15 cellular contexts compared by ENCODE assay signal in the genomic region with DNA sequence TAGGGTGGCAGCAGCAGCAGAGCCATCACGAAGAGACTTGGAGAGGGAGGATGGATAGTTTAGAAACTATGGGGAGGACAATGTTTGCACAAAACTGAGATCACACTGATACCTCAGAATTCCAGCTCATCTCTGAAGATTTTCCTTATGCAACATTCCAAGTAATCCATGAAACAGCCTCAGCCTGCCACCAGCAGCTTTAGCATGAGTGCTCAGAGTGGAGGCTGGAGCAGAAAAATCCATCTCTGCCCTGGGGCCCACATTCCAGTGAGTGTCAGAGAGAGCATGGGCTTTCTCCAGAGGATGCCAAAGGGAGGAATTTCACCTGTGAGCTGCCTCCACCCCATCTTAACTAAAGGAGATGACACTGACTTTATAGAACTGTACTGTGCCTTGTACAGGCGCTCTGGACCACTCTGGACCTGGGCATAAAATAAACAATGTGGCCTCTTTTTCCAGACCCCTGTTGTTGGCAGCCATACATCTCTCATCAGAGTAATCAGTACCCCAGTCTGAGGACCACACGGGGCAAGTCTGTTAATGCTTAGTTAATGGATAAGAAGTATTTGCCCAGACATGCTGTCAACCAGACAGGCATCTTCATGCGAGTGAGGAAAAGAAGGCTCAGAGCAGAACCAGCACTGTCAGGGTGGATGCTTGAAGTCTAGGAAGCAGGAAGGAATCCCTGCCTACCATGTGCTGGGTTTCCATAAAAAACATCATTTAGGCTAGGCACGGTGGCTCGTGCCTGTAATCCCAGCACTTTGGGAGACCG.
DNase-seq lines count a peak whose midpoint lies in the region; ATAC-seq and TF ChIP-seq lines count a peak whose summit lies in the region.
"Had no signal": no experiment of that assay in that cellular context is flagged by ENCODE, and none has a peak within 500 bp of the region (broad histone marks: within the 10 kb centered on the region; RNA-seq: fewer than 3 reads in every experiment).

No MANE protein-coding gene starts in this region.

- peak overlapping the region; percentile 88 for H2BK12ac ChIP-seq in trophoblast cell (ENCODE audit: low read length)

- H2AFZ ChIP-seq in trophoblast cell (ENCODE audit: insufficient read depth, low read length, poor library complexity): no peak overlapping the region

- H3K4me3 Mint-ChIP-seq in glutamatergic neuron (ENCODE audit: unreplicated experiment): no peak overlapping the region
- H3K4me3 Mint-ChIP-seq: activated CD4-positive, alpha-beta memory T cell treated with anti-CD3 and anti-CD28 coated beads for 36 hours; activated T-helper 1 cell treated with anti-CD3 and anti-CD28 coated beads, Interleukin-12 subunit alpha, Interleukin-12 subunit beta, Interleukin-2, Interleukin-4 antibody, amounts not matched to agents 30 ng/mL and 10 ng/mL and 1 ng/mL, durations not matched to agents 14 hours and 24 hours and 36 hours; naive thymus-derived CD8-positive, alpha-beta T cell; type B pancreatic cell had no signal

- no peak overlapping the region for H4K12ac ChIP-seq in trophoblast cell (ENCODE audit: low read depth, low read length)

- H3K4me2 ChIP-seq in trophoblast cell (ENCODE audit: low read length): no peak overlapping the region

- no peak for ATAC-seq in upper lobe of left lung (ENCODE audit: low FRiP score in 2 of 2)
- ATAC-seq: naive thymus-derived CD8-positive, alpha-beta T cell had no signal

- H4K91ac ChIP-seq in trophoblast cell (ENCODE audit: low read depth, low read length): peak overlapping the region; percentile 77

- DNase-seq in NCI-H146 (lab: John Stamatoyannopoulos, UW) (peak; percentile 11), NCI-H146 treated with DMSO at 0.1 percent for 48 hours (lab: John Stamatoyannopoulos, UW; ENCODE audit: unreplicated experiment) (no peak), NCI-H774 (lab: John Stamatoyannopoulos, UW) (peak; percentile 22), epithelial cell of prostate (ENCODE audit: low read depth, low spot score) (no peak), trophoblast cell (peak; percentile 97 to 98), upper lobe of left lung (no peak), glutamatergic neuron (no peak)
- DNase-seq in NK-92 treated with Interleukin-12 subunit alpha and Interleukin-12 subunit beta, amount 100 ng/mL, for 24 hours (lab: John Stamatoyannopoulos, UW): no peak
- DNase-seq: adrenal gland; left ventricle myocardium superior; naive thymus-derived CD8-positive, alpha-beta T cell had no signal

- peak overlapping the region; percentile 48 for H3K27ac ChIP-seq in epithelial cell of prostate
- H3K27ac ChIP-seq in trophoblast cell (ENCODE audit: low read depth, low read length): peak overlapping the region; percentile 54
- no peak overlapping the region for H3K27ac ChIP-seq in upper lobe of left lung
- H3K27ac ChIP-seq: 22Rv1, adrenal gland had no signal

- peak overlapping the region; percentile 67 for H2BK5ac ChIP-seq in trophoblast cell (ENCODE audit: low read depth, low read length, poor library complexity)

- H3K4ac ChIP-seq in trophoblast cell (ENCODE audit: low read depth, low read length): peak overlapping the region; percentile 23

- H3K9me3 ChIP-seq in trophoblast cell (ENCODE audit: insufficient read depth, low read depth, low read length): no peaks in the 10 kb centered on the region
- no peaks in the 10 kb centered on the region for H3K9me3 ChIP-seq in upper lobe of left lung
- H3K9me3 ChIP-seq: adrenal gland had no signal

- H3K27me3 ChIP-seq in trophoblast cell (ENCODE audit: insufficient read depth, low read length) (no peaks in the 10 kb centered on the region), upper lobe of left lung (no peaks in the 10 kb centered on the region)
- H3K27me3 ChIP-seq: adrenal gland had no signal

- no CpG with 5 or more reads among the region's 7 CpGs for WGBS in trophoblast cell (ENCODE audit: extremely low coverage, insufficient coverage, insufficient read length)
- 92 to 94% methylated on average over 6 to 7 of the region's 7 CpGs for WGBS in upper lobe of left lung, 2 donors

- peak overlapping the region; percentile 57 for H2BK120ac ChIP-seq in trophoblast cell (ENCODE audit: insufficient read depth, low read length, poor library complexity)

- no peak overlapping the region for H3K14ac ChIP-seq in trophoblast cell (ENCODE audit: low read length)

- peaks cover 4% of the 10 kb centered on the region for H3K9me3 Mint-ChIP-seq in glutamatergic neuron (ENCODE audit: unreplicated experiment)
- H3K9me3 Mint-ChIP-seq: activated CD4-positive, alpha-beta memory T cell treated with anti-CD3 and anti-CD28 coated beads for 36 hours; activated T-helper 1 cell treated with anti-CD3 and anti-CD28 coated beads, Interleukin-12 subunit alpha, Interleukin-12 subunit beta, Interleukin-2, Interleukin-4 antibody, amounts not matched to agents 30 ng/mL and 10 ng/mL and 1 ng/mL, durations not matched to agents 14 hours and 24 hours and 36 hours; naive thymus-derived CD8-positive, alpha-beta T cell had no signal

- no peak for TF ChIP-seq POLR2A in upper lobe of left lung (IDR thresholded peaks at IDR 0.05)

- peak overlapping the region; percentile 62 for H3K18ac ChIP-seq in trophoblast cell (ENCODE audit: low read length)

- H3K4me1 ChIP-seq in trophoblast cell (ENCODE audit: control insufficient read depth in 1 of 2, insufficient read depth in 2 of 2, low read length in 2 of 2) (peaks cover 8 to 9% of the 10 kb centered on the region in 2 experiments), upper lobe of left lung (peaks cover 3 to 10% (median 6%) of the 10 kb centered on the region in 4 donors)

- no peaks in the 10 kb centered on the region for H3K36me3 ChIP-seq in trophoblast cell (ENCODE audit: control insufficient read depth in 1 of 2, insufficient read depth in 2 of 2, low read length in 2 of 2)
- H3K36me3 ChIP-seq in upper lobe of left lung: no peaks in the 10 kb centered on the region
- H3K36me3 ChIP-seq: adrenal gland had no signal

- peaks cover 9% of the 10 kb centered on the region for H3K4me1 Mint-ChIP-seq in glutamatergic neuron (ENCODE audit: low read depth, unreplicated experiment)
- H3K4me1 Mint-ChIP-seq: naive thymus-derived CD8-positive, alpha-beta T cell had no signal

- no peak for TF ChIP-seq EP300 in upper lobe of left lung (IDR thresholded peaks at IDR 0.05)

- H3K36me3 Mint-ChIP-seq in glutamatergic neuron (ENCODE audit: unreplicated experiment): no peaks in the 10 kb centered on the region
- H3K36me3 Mint-ChIP-seq: activated CD4-positive, alpha-beta memory T cell treated with anti-CD3 and anti-CD28 coated beads for 36 hours; naive thymus-derived CD8-positive, alpha-beta T cell; type B pancreatic cell had no signal

- no peak overlapping the region for H3K9ac ChIP-seq in trophoblast cell (ENCODE audit: low read length)

- H3K27ac Mint-ChIP-seq in glutamatergic neuron (ENCODE audit: unreplicated experiment): no peak overlapping the region
- H3K27ac Mint-ChIP-seq: activated CD4-positive, alpha-beta memory T cell treated with anti-CD3 and anti-CD28 coated beads for 36 hours; activated T-helper 1 cell treated with anti-CD3 and anti-CD28 coated beads, Interleukin-12 subunit alpha, Interleukin-12 subunit beta, Interleukin-2, Interleukin-4 antibody, amounts not matched to agents 30 ng/mL and 10 ng/mL and 1 ng/mL, durations not matched to agents 14 hours and 24 hours and 36 hours; naive thymus-derived CD8-positive, alpha-beta T cell; type B pancreatic cell had no signal

- no peaks in the 10 kb centered on the region for H3K79me2 ChIP-seq in trophoblast cell (ENCODE audit: control insufficient read depth, insufficient read depth, low read length, poor library complexity)

- H3K79me1 ChIP-seq in trophoblast cell (ENCODE audit: low read length): peaks cover 10% of the 10 kb centered on the region

- TF ChIP-seq CTCF in upper lobe of left lung (IDR thresholded peaks at IDR 0.05): no peak
- no peak for TF ChIP-seq CTCF in glutamatergic neuron (IDR thresholded peaks at IDR 0.05; ENCODE audit: partially characterized antibody, unreplicated experiment)

- peak overlapping the region; percentile 67 for H4K8ac ChIP-seq in trophoblast cell (ENCODE audit: low read depth, low read length)

- peaks cover 2% of the 10 kb centered on the region for H3K27me3 Mint-ChIP-seq in glutamatergic neuron (ENCODE audit: unreplicated experiment)
- H3K27me3 Mint-ChIP-seq: type B pancreatic cell had no signal

- no peak overlapping the region for H3K4me3 ChIP-seq in trophoblast cell (ENCODE audit: low read depth, low read length)
- no peak overlapping the region for H3K4me3 ChIP-seq in upper lobe of left lung
- H3K4me3 ChIP-seq: adrenal gland had no signal

- H2AK5ac ChIP-seq in trophoblast cell (ENCODE audit: low read length): peak overlapping the region; percentile 84

- no peak overlapping the region for H3K23ac ChIP-seq in trophoblast cell (ENCODE audit: low read length)

Comparison
In these comparisons a context has a peak if more than half of its experiments do, and no peak if none do; other contexts are left out.
1. DNase-seq: peak in NCI-H146 (single experiment), NCI-H774 (single experiment) and trophoblast cell (2 of 2); none in NCI-H146 treated with DMSO at 0.1 percent for 48 hours (single experiment), epithelial cell of prostate (single experiment), upper lobe of left lung (0 of 2), NK-92 treated with Interleukin-12 subunit alpha and Interleukin-12 subunit beta, amount 100 ng/mL, for 24 hours (single experiment) and glutamatergic neuron (single experiment).
2. H3K27ac ChIP-seq: peak in epithelial cell of prostate (single experiment) and trophoblast cell (single experiment); none in upper lobe of left lung (0 of 4).